ENCODE assay signal across 1 cellular context in genomic region chr5:109691248-109691574, GRCh38.
TF ChIP-seq lines count a peak whose summit lies in the region.

No MANE protein-coding gene starts in this region.

TF ChIP-seq in GM23338, 12 proteins besides CTCF, POLR2A, EP300 and RAD21 (continued from another document):
- no peak for TF ChIP-seq REST (IDR thresholded peaks at IDR 0.05; ENCODE audit: unreplicated experiment)
